In genomic region chr9:112375361-112375760, GRCh38 we compare ENCODE assay signal across 27 cellular contexts.
"Had no signal": no experiment of that assay in that cellular context is flagged by ENCODE, and none has a peak within 500 bp of the region (broad histone marks: within the 10 kb centered on the region; RNA-seq: fewer than 3 reads in every experiment).

No MANE protein-coding gene starts in this region.

- H3K27ac ChIP-seq: colonic mucosa, coronary artery, dorsolateral prefrontal cortex, epithelial cell of prostate, esophagus muscularis mucosa, esophagus squamous epithelium, foreskin keratinocyte, gastrocnemius medialis, gastroesophageal sphincter, heart left ventricle, heart right ventricle had no signal

- H3K36me3 ChIP-seq: colonic mucosa, esophagus muscularis mucosa, esophagus squamous epithelium, gastrocnemius medialis, gastroesophageal sphincter, heart left ventricle, heart right ventricle had no signal

- DNase-seq: colonic mucosa; cortex of kidney; dermis blood vessel endothelial cell; dorsolateral prefrontal cortex; effector CD4-positive, alpha-beta T cell; effector CD8-positive, alpha-beta T cell; effector memory CD4-positive, alpha-beta T cell; effector memory CD8-positive, alpha-beta T cell; esophagus squamous epithelium; foreskin fibroblast; foreskin keratinocyte; foreskin melanocyte; gastrocnemius medialis; glutamatergic neuron; head of caudate nucleus; heart left ventricle; heart right ventricle had no signal

- ATAC-seq: effector memory CD8-positive, alpha-beta T cell; esophagus mucosa; foreskin keratinocyte; gastrocnemius medialis; gastroesophageal sphincter; heart left ventricle; heart right ventricle had no signal

- H3K4me3 Mint-ChIP-seq: dendritic cell treated with granulocyte-macrophage colony-stimulating factor and Interleukin-4, amounts not matched to agents 40 ng/mL and 50 ng/mL, for 4 days; effector memory CD8-positive, alpha-beta T cell had no signal

- H3K27me3 Mint-ChIP-seq: dendritic cell treated with granulocyte-macrophage colony-stimulating factor and Interleukin-4, amounts not matched to agents 40 ng/mL and 50 ng/mL, for 4 days; effector memory CD8-positive, alpha-beta T cell had no signal

- H3K27me3 ChIP-seq: colonic mucosa, dorsolateral prefrontal cortex, esophagus muscularis mucosa, esophagus squamous epithelium, foreskin keratinocyte, gastrocnemius medialis, gastroesophageal sphincter, heart left ventricle, heart right ventricle had no signal

- H3K4me3 ChIP-seq: colonic mucosa, coronary artery, dorsolateral prefrontal cortex, esophagus muscularis mucosa, esophagus squamous epithelium, gastrocnemius medialis, gastroesophageal sphincter, heart left ventricle, heart right ventricle had no signal

- H3K9me3 ChIP-seq: colonic mucosa, esophagus muscularis mucosa, esophagus squamous epithelium, gastrocnemius medialis, gastroesophageal sphincter, heart right ventricle had no signal

- H3K9me3 Mint-ChIP-seq: effector memory CD8-positive, alpha-beta T cell had no signal

- FAIRE-seq: colon, endometrium, endothelial cell of umbilical vein, frontal cortex had no signal

- H3K27ac Mint-ChIP-seq: dendritic cell treated with granulocyte-macrophage colony-stimulating factor and Interleukin-4, amounts not matched to agents 40 ng/mL and 50 ng/mL, for 4 days; effector memory CD8-positive, alpha-beta T cell had no signal
